ENCODE assay signal across 26 cellular contexts in the genomic region with DNA sequence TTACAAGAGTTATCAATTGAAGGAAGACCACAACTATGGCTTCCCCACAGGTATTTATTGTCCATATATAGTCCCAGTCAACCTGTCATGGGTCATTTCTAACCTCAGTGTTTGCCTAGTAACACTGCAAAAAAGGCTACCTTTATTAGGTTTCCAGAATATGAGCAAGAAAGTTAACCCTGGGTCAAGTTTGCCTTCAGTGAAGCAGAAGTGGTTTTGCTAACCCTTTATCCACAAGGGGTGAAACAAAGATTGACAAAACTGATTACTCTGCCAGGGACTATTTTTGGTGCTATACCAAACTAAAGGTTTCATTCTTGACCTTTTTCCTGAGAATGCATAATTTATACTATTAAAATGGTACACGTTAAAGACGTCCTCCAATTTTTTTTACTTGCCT. TPM values are rescaled to one million over a fixed set of nuclear protein-coding genes. Genes with fewer than 3 reads are reported as not detected.
DNase-seq lines count a peak whose midpoint lies in the region; ATAC-seq and TF ChIP-seq lines count a peak whose summit lies in the region.
"Had no signal": no experiment of that assay in that cellular context is flagged by ENCODE, and none has a peak within 500 bp of the region (broad histone marks: within the 10 kb centered on the region; RNA-seq: fewer than 3 reads in every experiment).

No MANE protein-coding gene starts in this region.

- H3K27me3 Mint-ChIP-seq in natural killer cell (ENCODE audit: low read depth in 2 of 2), result no peaks in the 10 kb centered on the region
- H3K27me3 Mint-ChIP-seq in natural killer cell treated with Interleukin-12 subunit alpha and Interleukin-12 subunit beta and Interleukin-15 and Interleukin-18, amount 100 ng/mL, for 72 hours, result no peaks in the 10 kb centered on the region
- no peaks in the 10 kb centered on the region for H3K27me3 Mint-ChIP-seq in activated T-helper 1 cell treated with anti-CD3 and anti-CD28 coated beads, Interleukin-12 subunit alpha, Interleukin-12 subunit beta, Interleukin-2, Interleukin-4 antibody, amounts not matched to agents 30 ng/mL and 10 ng/mL and 1 ng/mL, durations not matched to agents 14 hours and 24 hours and 36 hours (ENCODE audit: insufficient read depth)
- no peaks in the 10 kb centered on the region for H3K27me3 Mint-ChIP-seq in stimulated activated naive B cell treated with anti-CD40 and anti-IgM and Interleukin-4, amounts not matched to agents 10 μg/mL and 1 μg/mL and 100 μg/mL, for 72 hours

- no peak overlapping the region for H3K4me3 Mint-ChIP-seq in natural killer cell
- no peak overlapping the region for H3K4me3 Mint-ChIP-seq in natural killer cell treated with Interleukin-12 subunit alpha and Interleukin-12 subunit beta and Interleukin-15 and Interleukin-18, amount 100 ng/mL, for 72 hours
- H3K4me3 Mint-ChIP-seq in activated T-helper 1 cell treated with anti-CD3 and anti-CD28 coated beads, Interleukin-12 subunit alpha, Interleukin-12 subunit beta, Interleukin-2, Interleukin-4 antibody, amounts not matched to agents 30 ng/mL and 10 ng/mL and 1 ng/mL, durations not matched to agents 14 hours and 24 hours and 36 hours, result no peak overlapping the region
- H3K4me3 Mint-ChIP-seq in stimulated activated naive B cell treated with anti-CD40 and anti-IgM and Interleukin-4, amounts not matched to agents 10 μg/mL and 1 μg/mL and 100 μg/mL, for 72 hours, result peak overlapping the region in 1 of 2 donors; percentile 36
- H3K4me3 Mint-ChIP-seq: CD8-positive, alpha-beta T cell; neural progenitor cell; T-helper 2 cell treated with Interferon-gamma antibody and Interleukin-4, amounts not matched to agents 5 μg/mL and 100 μg/mL, for 36 hours had no signal

- ATAC-seq in natural killer cell (no peak), HG02981 (IDR thresholded peaks at IDR 0.05; ENCODE audit: unreplicated experiment) (peak; percentile 19), HG03439 (IDR thresholded peaks at IDR 0.05; ENCODE audit: unreplicated experiment) (no peak), GM18517 (IDR thresholded peaks at IDR 0.05; ENCODE audit: unreplicated experiment) (no peak)
- no peak for ATAC-seq in natural killer cell treated with Interleukin-12 subunit alpha and Interleukin-12 subunit beta and Interleukin-15 and Interleukin-18, amount 100 ng/mL, for 72 hours
- peak; percentile 6 to 25 for ATAC-seq in stimulated activated naive B cell treated with anti-CD40 and anti-IgM and Interleukin-4, amounts not matched to agents 10 μg/mL and 1 μg/mL and 100 μg/mL, for 72 hours (replicated peaks)
- ATAC-seq: activated naive CD4-positive, alpha-beta T cell treated with anti-CD3 and anti-CD28 coated beads, Interleukin-2, amount 50 U/mL, for 72 hours; CD8-positive, alpha-beta T cell; gastrocnemius medialis; left colon; right cardiac atrium had no signal

- peak overlapping the region; percentile 24 to 46 for H3K27ac Mint-ChIP-seq in natural killer cell
- H3K27ac Mint-ChIP-seq in natural killer cell treated with Interleukin-12 subunit alpha and Interleukin-12 subunit beta and Interleukin-15 and Interleukin-18, amount 100 ng/mL, for 72 hours, result peak overlapping the region in 1 of 2 donors; percentile 82
- peak overlapping the region; percentile 18 for H3K27ac Mint-ChIP-seq in activated T-helper 1 cell treated with anti-CD3 and anti-CD28 coated beads, Interleukin-12 subunit alpha, Interleukin-12 subunit beta, Interleukin-2, Interleukin-4 antibody, amounts not matched to agents 30 ng/mL and 10 ng/mL and 1 ng/mL, durations not matched to agents 14 hours and 24 hours and 36 hours
- peak overlapping the region; percentile 67 for H3K27ac Mint-ChIP-seq in stimulated activated naive B cell treated with anti-CD40 and anti-IgM and Interleukin-4, amounts not matched to agents 10 μg/mL and 1 μg/mL and 100 μg/mL, for 72 hours
- H3K27ac Mint-ChIP-seq: neural progenitor cell had no signal

- no peak for DNase-seq in natural killer cell
- DNase-seq in natural killer cell treated with Interleukin-12 subunit alpha and Interleukin-12 subunit beta and Interleukin-15 and Interleukin-18, amount 100 ng/mL, for 72 hours (ENCODE audit: low spot score), result no peak
- DNase-seq in activated T-helper 1 cell treated with anti-CD3 and anti-CD28 coated beads, Interleukin-12 subunit alpha, Interleukin-12 subunit beta, Interleukin-2, Interleukin-4 antibody, amounts not matched to agents 30 ng/mL and 10 ng/mL and 1 ng/mL, durations not matched to agents 14 hours and 24 hours and 36 hours (ENCODE audit: low spot score), result no peak
- DNase-seq in stimulated activated naive B cell treated with anti-CD40 and anti-IgM and Interleukin-4, amounts not matched to agents 10 μg/mL and 1 μg/mL and 100 μg/mL, for 72 hours, result no peak
- DNase-seq in stimulated activated CD4-positive, alpha-beta T cell treated with anti-CD3 and anti-CD28 coated beads, Interleukin-4, amount 100 ng/mL, for 24 hours, result no peak
- DNase-seq: activated CD4-positive, alpha-beta T cell treated with anti-CD3 and anti-CD28 coated beads for 1 hour; activated effector memory CD4-positive, alpha-beta T cell treated with Interleukin-2 at 50 U/mL for 16 hours; aorta; CD8-positive, alpha-beta T cell; gastrocnemius medialis; Karpas-422; left colon; mammary epithelial cell; NCI-H1417 treated with DMSO at 0.1 percent for 48 hours; NCI-H2081; NCI-H526; right cardiac atrium; SIG-M5; spleen; stimulated activated CD4-positive, alpha-beta T cell treated with anti-CD3 and anti-CD28 coated beads, Interleukin-2, amount 100 ng/mL, for 48 hours had no signal

- no peak for TF ChIP-seq CTCF in natural killer cell (IDR thresholded peaks at IDR 0.05)

- peaks cover 21% of the 10 kb centered on the region for H3K36me3 Mint-ChIP-seq in natural killer cell
- H3K36me3 Mint-ChIP-seq in natural killer cell treated with Interleukin-12 subunit alpha and Interleukin-12 subunit beta and Interleukin-15 and Interleukin-18, amount 100 ng/mL, for 72 hours, result peaks cover 48% of the 10 kb centered on the region
- peaks cover 60% of the 10 kb centered on the region for H3K36me3 Mint-ChIP-seq in activated T-helper 1 cell treated with anti-CD3 and anti-CD28 coated beads, Interleukin-12 subunit alpha, Interleukin-12 subunit beta, Interleukin-2, Interleukin-4 antibody, amounts not matched to agents 30 ng/mL and 10 ng/mL and 1 ng/mL, durations not matched to agents 14 hours and 24 hours and 36 hours (ENCODE audit: low read depth)
- H3K36me3 Mint-ChIP-seq in stimulated activated naive B cell treated with anti-CD40 and anti-IgM and Interleukin-4, amounts not matched to agents 10 μg/mL and 1 μg/mL and 100 μg/mL, for 72 hours, result peaks cover 52 to 66% of the 10 kb centered on the region in 2 donors
- H3K36me3 Mint-ChIP-seq: neural progenitor cell had no signal

- no peaks in the 10 kb centered on the region for H3K9me3 Mint-ChIP-seq in natural killer cell
- no peaks in the 10 kb centered on the region for H3K9me3 Mint-ChIP-seq in natural killer cell treated with Interleukin-12 subunit alpha and Interleukin-12 subunit beta and Interleukin-15 and Interleukin-18, amount 100 ng/mL, for 72 hours
- no peaks in the 10 kb centered on the region for H3K9me3 Mint-ChIP-seq in activated T-helper 1 cell treated with anti-CD3 and anti-CD28 coated beads, Interleukin-12 subunit alpha, Interleukin-12 subunit beta, Interleukin-2, Interleukin-4 antibody, amounts not matched to agents 30 ng/mL and 10 ng/mL and 1 ng/mL, durations not matched to agents 14 hours and 24 hours and 36 hours
- no peaks in the 10 kb centered on the region for H3K9me3 Mint-ChIP-seq in stimulated activated naive B cell treated with anti-CD40 and anti-IgM and Interleukin-4, amounts not matched to agents 10 μg/mL and 1 μg/mL and 100 μg/mL, for 72 hours
- H3K9me3 Mint-ChIP-seq: CD8-positive, alpha-beta T cell; neural progenitor cell; T-helper 2 cell treated with Interferon-gamma antibody and Interleukin-4, amounts not matched to agents 5 μg/mL and 100 μg/mL, for 36 hours had no signal

- intact Hi-C loops in natural killer cell (cut with micrococcal nuclease), result no loop called here
- intact Hi-C loops in activated T-helper 1 cell treated with anti-CD3 and anti-CD28 coated beads, Interleukin-12 subunit alpha, Interleukin-12 subunit beta, Interleukin-2, Interleukin-4 antibody, amounts not matched to agents 30 ng/mL and 10 ng/mL and 1 ng/mL, durations not matched to agents 14 hours and 24 hours and 36 hours (cut with micrococcal nuclease), result loop anchor here (5.0 kb wide), 3 partner anchors 178 to 347 kb away; no protein-coding TSS in a partner anchor

- peaks cover 63 to 65% of the 10 kb centered on the region in 2 donors for H3K4me1 Mint-ChIP-seq in natural killer cell
- peaks cover 53 to 61% of the 10 kb centered on the region in 2 donors for H3K4me1 Mint-ChIP-seq in natural killer cell treated with Interleukin-12 subunit alpha and Interleukin-12 subunit beta and Interleukin-15 and Interleukin-18, amount 100 ng/mL, for 72 hours (ENCODE audit: low read depth in 2 of 2)
- H3K4me1 Mint-ChIP-seq in activated T-helper 1 cell treated with anti-CD3 and anti-CD28 coated beads, Interleukin-12 subunit alpha, Interleukin-12 subunit beta, Interleukin-2, Interleukin-4 antibody, amounts not matched to agents 30 ng/mL and 10 ng/mL and 1 ng/mL, durations not matched to agents 14 hours and 24 hours and 36 hours (ENCODE audit: low read depth), result peaks cover 74% of the 10 kb centered on the region
- H3K4me1 Mint-ChIP-seq in stimulated activated naive B cell treated with anti-CD40 and anti-IgM and Interleukin-4, amounts not matched to agents 10 μg/mL and 1 μg/mL and 100 μg/mL, for 72 hours, result peaks cover 48 to 82% of the 10 kb centered on the region in 2 donors
- H3K4me1 Mint-ChIP-seq: neural progenitor cell had no signal

RNA-seq across cellular contexts. Expression of gene SP100, which starts 28.8 kb away (rescaled TPM):
- 100 to 1,000 TPM; 338 to 393 (median 363) TPM for total RNA-seq in natural killer cell
- total RNA-seq in natural killer cell treated with Interleukin-12 subunit alpha and Interleukin-12 subunit beta and Interleukin-15 and Interleukin-18, amount 100 ng/mL, for 72 hours, result 100 to 1,000 TPM; 179 to 190 TPM
- 161 and 171 TPM in 2 replicates for total RNA-seq in activated T-helper 1 cell treated with anti-CD3 and anti-CD28 coated beads, Interleukin-12 subunit alpha, Interleukin-12 subunit beta, Interleukin-2, Interleukin-4 antibody, amounts not matched to agents 30 ng/mL and 10 ng/mL and 1 ng/mL, durations not matched to agents 14 hours and 24 hours and 36 hours

Comparison
In these comparisons a context has a peak if more than half of its experiments do, and no peak if none do; other contexts are left out.
1. ATAC-seq: peak in HG02981 (single experiment) and stimulated activated naive B cell treated with anti-CD40 and anti-IgM and Interleukin-4, amounts not matched to agents 10 μg/mL and 1 μg/mL and 100 μg/mL, for 72 hours (2 of 2); none in natural killer cell (0 of 3), natural killer cell treated with Interleukin-12 subunit alpha and Interleukin-12 subunit beta and Interleukin-15 and Interleukin-18, amount 100 ng/mL, for 72 hours (0 of 2), HG03439 (single experiment) and GM18517 (single experiment).